Comparison of ENCODE assay signal across 10 cellular contexts in the genomic region with DNA sequence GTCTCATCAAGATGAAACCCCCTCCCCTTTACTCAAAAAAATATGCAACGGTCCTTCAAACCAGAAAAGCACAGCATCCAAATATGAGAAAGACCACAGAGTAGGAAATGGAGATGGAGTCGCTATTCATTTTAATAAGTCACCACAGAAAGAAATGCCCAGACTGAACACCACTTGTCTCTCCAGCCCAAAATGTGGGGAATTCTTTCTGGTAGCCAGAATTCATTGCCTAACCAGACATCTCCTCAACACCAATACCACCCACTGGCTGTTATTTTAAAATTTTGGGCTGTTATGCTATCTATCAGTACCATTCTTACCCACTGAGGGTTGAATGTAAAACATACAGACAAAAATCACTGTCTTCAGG.
A peak's percentile ranks its signal among the peaks of the same experiment; 100 is the strongest.
DNase-seq lines count a peak whose midpoint lies in the region; ATAC-seq and TF ChIP-seq lines count a peak whose summit lies in the region.
"Had no signal": no experiment of that assay in that cellular context is flagged by ENCODE, and none has a peak within 500 bp of the region (broad histone marks: within the 10 kb centered on the region; RNA-seq: fewer than 3 reads in every experiment).

No MANE protein-coding gene starts in this region.

- H3K4me3 ChIP-seq in RWPE2 (ENCODE audit: severe bottlenecking) = no peak overlapping the region
- H3K4me3 ChIP-seq in fibroblast of lung (replicated peaks in 1 of 4; ENCODE audit: control extremely low read depth in 1 of 4, insufficient read depth in 1 of 4, low read depth in 3 of 4, low read length in 4 of 4) = no peak overlapping the region
- H3K4me3 ChIP-seq in skeletal muscle satellite cell (ENCODE audit: low read length) = no peak overlapping the region

- H2AFZ ChIP-seq in fibroblast of lung (ENCODE audit: low read length) = no peak overlapping the region

- H3K36me3 ChIP-seq in RWPE2 (ENCODE audit: low read depth) (no peaks in the 10 kb centered on the region), fibroblast of lung (ENCODE audit: control insufficient read depth, insufficient read depth, low read length) (no peaks in the 10 kb centered on the region), skeletal muscle satellite cell (ENCODE audit: insufficient read depth, low read length) (no peaks in the 10 kb centered on the region)
- H3K36me3 ChIP-seq: neutrophil had no signal

- no peak overlapping the region for H3K27ac ChIP-seq in C4-2B
- peak overlapping the region; percentile 21 for H3K27ac ChIP-seq in RWPE2 (ENCODE audit: poor library complexity, severe bottlenecking)
- peak overlapping the region; percentile 94 for H3K27ac ChIP-seq in fibroblast of lung (ENCODE audit: insufficient read depth, low read length)

- H4K20me1 ChIP-seq in fibroblast of lung (ENCODE audit: control insufficient read depth, extremely low read depth, insufficient read depth, low read length) = no peaks in the 10 kb centered on the region

- H3K79me2 ChIP-seq in fibroblast of lung (ENCODE audit: control insufficient read depth, insufficient read depth, low read length) = no peaks in the 10 kb centered on the region

- H3K9ac ChIP-seq in fibroblast of lung (ENCODE audit: insufficient read depth, low read length) (peak overlapping the region; percentile 39), skeletal muscle satellite cell (ENCODE audit: low read depth, low read length) (peak overlapping the region; percentile 80)

- DNase-seq in RWPE2 (ENCODE audit: low spot score) = no peak
- DNase-seq in fibroblast of lung (ENCODE audit: low read depth in 2 of 2) = no peak
- DNase-seq in NCI-H510A (lab: John Stamatoyannopoulos, UW) = no peak
- DNase-seq in stimulated activated CD4-positive, alpha-beta T cell treated with anti-CD3 and anti-CD28 coated beads, Interleukin-2, amount 100 ng/mL, for 24 hours = no peak
- DNase-seq in NCI-H187 treated with DMSO at 0.1 percent for 48 hours (lab: John Stamatoyannopoulos, UW) = no peak
- DNase-seq: DMS 273 treated with DMSO at 0.1 percent for 48 hours had no signal

- ATAC-seq in RWPE2 (ENCODE audit: low read depth) = no peak
- ATAC-seq in HG03095 (IDR thresholded peaks at IDR 0.05; ENCODE audit: unreplicated experiment) = no peak

- TF ChIP-seq CTCF in C4-2B (conservative IDR thresholded peaks at IDR 0.05) = peak; percentile 54
- peak; percentile 85 for TF ChIP-seq CTCF in RWPE2 (IDR thresholded peaks at IDR 0.05; ENCODE audit: poor library complexity, severe bottlenecking)
- TF ChIP-seq CTCF in fibroblast of lung (conservative IDR thresholded peaks at IDR 0.05 in 1 of 2, IDR thresholded peaks at IDR 0.05 in 1 of 2; ENCODE audit: low read depth in 1 of 2, low read length in 2 of 2) = no peak

- H3K4me1 ChIP-seq in RWPE2 (ENCODE audit: insufficient read depth, poor library complexity, severe bottlenecking) (no peaks in the 10 kb centered on the region), fibroblast of lung (ENCODE audit: control insufficient read depth, extremely low read depth, insufficient read depth, low read length) (peaks cover 14% of the 10 kb centered on the region), skeletal muscle satellite cell (ENCODE audit: control insufficient read depth, insufficient read depth, low read length) (peaks cover 28% of the 10 kb centered on the region)

- H3K9me3 ChIP-seq in RWPE2 (ENCODE audit: severe bottlenecking) (no peaks in the 10 kb centered on the region), fibroblast of lung (ENCODE audit: control insufficient read depth, insufficient read depth, low read depth, low read length) (no peaks in the 10 kb centered on the region), skeletal muscle satellite cell (replicated peaks; ENCODE audit: low read length) (no peaks in the 10 kb centered on the region)
- H3K9me3 ChIP-seq: neutrophil had no signal

- H3K27me3 ChIP-seq in RWPE2 (ENCODE audit: insufficient read depth, poor library complexity, severe bottlenecking) = no peaks in the 10 kb centered on the region
- H3K27me3 ChIP-seq in fibroblast of lung (ENCODE audit: control insufficient read depth, insufficient read depth, low read length) = no peaks in the 10 kb centered on the region
- H3K27me3 ChIP-seq in skeletal muscle satellite cell (ENCODE audit: control insufficient read depth, insufficient read depth, low read length) = no peaks in the 10 kb centered on the region
- H3K27me3 ChIP-seq: neutrophil had no signal

- H3K4me2 ChIP-seq in fibroblast of lung (ENCODE audit: extremely low read depth, insufficient read depth, low read length) (no peak overlapping the region), skeletal muscle satellite cell (ENCODE audit: low read length) (peak overlapping the region; percentile 33)

Comparison
In these comparisons a context has a peak if more than half of its experiments do, and no peak if none do; other contexts are left out.
1. CTCF ChIP-seq: peak in C4-2B (single experiment) and RWPE2 (single experiment); none in fibroblast of lung (0 of 2).